Comparison of ENCODE assay signal across 8 cellular contexts in the genomic region with DNA sequence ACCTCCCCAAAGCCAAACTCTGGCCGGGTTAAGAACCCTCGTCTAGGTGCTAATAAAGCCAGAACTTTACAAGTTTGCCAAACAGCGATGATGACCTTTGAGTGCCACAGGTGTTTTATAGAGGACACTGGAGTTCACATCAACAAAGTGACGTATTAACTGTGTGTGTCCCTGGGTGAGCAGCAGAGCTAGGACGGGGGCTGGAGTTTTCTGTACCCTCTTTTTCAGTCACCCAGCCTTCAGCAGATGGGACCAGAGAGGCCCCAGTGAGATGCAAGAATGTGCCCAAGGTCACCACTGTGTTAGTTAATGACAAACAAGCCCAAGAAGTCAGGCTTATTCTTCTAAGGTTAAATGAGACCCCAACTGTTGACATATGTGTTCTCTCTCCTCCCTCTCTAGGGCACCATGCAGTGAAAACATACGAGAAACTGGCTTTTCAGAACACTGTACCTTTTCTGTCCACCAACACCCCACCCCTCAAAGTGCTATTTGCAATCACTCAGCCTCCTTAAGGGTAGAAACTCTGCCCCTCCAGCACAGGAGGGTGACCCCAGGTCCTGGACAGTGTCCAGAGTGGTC. TPM values are rescaled to one million over a fixed set of nuclear protein-coding genes. Genes with fewer than 3 reads are reported as not detected.
DNase-seq lines count a peak whose midpoint lies in the region; ATAC-seq lines count a peak whose summit lies in the region.

No MANE protein-coding gene starts in this region.

- H3K79me1 ChIP-seq in neuronal stem cell (ENCODE audit: low read depth, low read length) = no peaks in the 10 kb centered on the region

- H2AFZ ChIP-seq in ACC112 (ENCODE audit: low read length, unreplicated experiment) = no peak overlapping the region
- H2AFZ ChIP-seq in neuronal stem cell (ENCODE audit: low read length) = peak overlapping the region; percentile 80

- 44 to 46% methylated on average over 6 of the region's 6 CpGs for WGBS in esophagus, 2 donors
- WGBS in neuronal stem cell (ENCODE audit: extremely low coverage in 2 of 2, insufficient read length in 2 of 2, insufficient replicate concordance in 1 of 2), 2 donors = no CpG with 5 or more reads among the region's 6 CpGs

- H3K9me3 Mint-ChIP-seq in effector memory CD8-positive, alpha-beta T cell = no peaks in the 10 kb centered on the region

- no peaks in the 10 kb centered on the region for H3K9me3 ChIP-seq in esophagus (ENCODE audit: control insufficient read depth in 2 of 2, insufficient read depth in 1 of 2, low read depth in 1 of 2, low read length in 1 of 2)
- no peaks in the 10 kb centered on the region for H3K9me3 ChIP-seq in neuronal stem cell (replicated peaks in 1 of 2; ENCODE audit: control insufficient read depth in 2 of 2, insufficient read depth in 1 of 2, low read depth in 1 of 2, low read length in 2 of 2)

- H4K91ac ChIP-seq in neuronal stem cell (ENCODE audit: low read depth, low read length, poor library complexity) = no peak overlapping the region

- no peak overlapping the region for H2BK15ac ChIP-seq in neuronal stem cell (ENCODE audit: low read length)

- H3K27me3 Mint-ChIP-seq in effector memory CD8-positive, alpha-beta T cell = no peaks in the 10 kb centered on the region

- DNase-seq in NCI-H748 (lab: John Stamatoyannopoulos, UW; ENCODE audit: unreplicated experiment) (peak; percentile 49), neuronal stem cell (ENCODE audit: low spot score) (no peak), NCI-H187 treated with DMSO at 0.1 percent for 48 hours (lab: John Stamatoyannopoulos, UW) (no peak)
- DNase-seq in effector memory CD8-positive, alpha-beta T cell = no peak

- H3K23ac ChIP-seq in neuronal stem cell (ENCODE audit: low read depth, low read length, poor library complexity) = no peak overlapping the region

- H3K9ac ChIP-seq in neuronal stem cell (ENCODE audit: low read depth, low read length, poor library complexity) = no peak overlapping the region

- H3K4me2 ChIP-seq in neuronal stem cell (ENCODE audit: insufficient read depth, low read length, poor library complexity, severe bottlenecking) = no peak overlapping the region

- no peak for ATAC-seq in GM21529 (IDR thresholded peaks at IDR 0.05; ENCODE audit: unreplicated experiment)
- ATAC-seq in effector memory CD8-positive, alpha-beta T cell (replicated peaks) = no peak
- ATAC-seq in GM18502 (IDR thresholded peaks at IDR 0.05; ENCODE audit: poor library complexity, unreplicated experiment) = no peak

- no peak overlapping the region for H4K8ac ChIP-seq in neuronal stem cell (ENCODE audit: low read depth, low read length)

- H2BK120ac ChIP-seq in neuronal stem cell (ENCODE audit: low read depth, low read length) = no peak overlapping the region

- H3K36me3 ChIP-seq in ACC112 (ENCODE audit: insufficient read depth, low read length) = peaks cover 12% of the 10 kb centered on the region; the same call in 1 of the 2 replicates
- peaks cover 0 to 4% of the 10 kb centered on the region in 2 donors for H3K36me3 ChIP-seq in esophagus (ENCODE audit: control insufficient read depth in 2 of 2, insufficient read depth in 2 of 2, low read length in 1 of 2)
- no peaks in the 10 kb centered on the region for H3K36me3 ChIP-seq in neuronal stem cell (replicated peaks in 1 of 2; ENCODE audit: control insufficient read depth in 2 of 2, insufficient read depth in 2 of 2, low read length in 2 of 2)

- H2BK12ac ChIP-seq in neuronal stem cell (ENCODE audit: low read length) = no peak overlapping the region

- H3K4me1 Mint-ChIP-seq in effector memory CD8-positive, alpha-beta T cell (ENCODE audit: low read depth in 2 of 2) = peaks cover 4 to 15% of the 10 kb centered on the region in 2 donors

- H3K27ac Mint-ChIP-seq in effector memory CD8-positive, alpha-beta T cell = no peak overlapping the region

- H3K4me1 ChIP-seq in ACC112 (ENCODE audit: control insufficient read depth, insufficient read depth, low read length, unreplicated experiment) (peaks cover 82% of the 10 kb centered on the region), esophagus (ENCODE audit: control insufficient read depth in 2 of 2, insufficient read depth in 2 of 2, low read length in 1 of 2) (peaks cover 13 to 38% of the 10 kb centered on the region in 2 donors), neuronal stem cell (ENCODE audit: control insufficient read depth in 2 of 2, insufficient read depth in 1 of 2, low read depth in 1 of 2, low read length in 2 of 2) (peaks cover 49 to 50% of the 10 kb centered on the region in 2 donors)

- H3K79me2 ChIP-seq in ACC112 (ENCODE audit: control insufficient read depth, insufficient read depth, low read length, unreplicated experiment) = peaks cover 93% of the 10 kb centered on the region

- H3K18ac ChIP-seq in neuronal stem cell (ENCODE audit: low read length) = no peak overlapping the region

- peak overlapping the region; percentile 58 for H3K4me3 ChIP-seq in ACC112 (ENCODE audit: low read depth, low read length)
- H3K4me3 ChIP-seq in esophagus (ENCODE audit: low read depth in 1 of 2, low read length in 2 of 2) = peak overlapping the region; percentile 12 to 14
- no peak overlapping the region for H3K4me3 ChIP-seq in neuronal stem cell (ENCODE audit: low read length in 2 of 2)

- H3K14ac ChIP-seq in neuronal stem cell (ENCODE audit: low read length) = no peak overlapping the region

- no peak overlapping the region for H3K4ac ChIP-seq in neuronal stem cell (ENCODE audit: low read length)

- H2AK5ac ChIP-seq in neuronal stem cell (ENCODE audit: low read depth, low read length) = no peak overlapping the region

- H3K4me3 Mint-ChIP-seq in effector memory CD8-positive, alpha-beta T cell = no peak overlapping the region

- no peaks in the 10 kb centered on the region for H3K36me3 Mint-ChIP-seq in effector memory CD8-positive, alpha-beta T cell (ENCODE audit: insufficient read depth)

- no peak overlapping the region for H2BK5ac ChIP-seq in neuronal stem cell (ENCODE audit: low read length)

- H3K27ac ChIP-seq in ACC112 (ENCODE audit: low read depth, low read length) = peak overlapping the region; percentile 85
- peak overlapping the region; percentile 83 to 98 for H3K27ac ChIP-seq in esophagus (ENCODE audit: low read depth in 2 of 2, low read length in 1 of 2)
- H3K27ac ChIP-seq in neuronal stem cell (replicated peaks; ENCODE audit: low read length) = no peak overlapping the region

- H3K27me3 ChIP-seq in ACC112 (ENCODE audit: insufficient read depth, low read length) (no peaks in the 10 kb centered on the region), esophagus (ENCODE audit: control insufficient read depth in 1 of 2, insufficient read depth in 2 of 2, low read length in 2 of 2) (no peaks in the 10 kb centered on the region), neuronal stem cell (ENCODE audit: control insufficient read depth in 3 of 3, insufficient read depth in 3 of 3, low read depth in 1 of 3, low read length in 3 of 3) (peaks cover 0 to 25% (median 0%) of the 10 kb centered on the region in 3 experiments)

RNA-seq across cellular contexts. Expression of a gene that starts 5.3 kb away (rescaled TPM):
- 10 to 100 TPM; 49.4 to 64.6 TPM for polyA plus RNA-seq in esophagus
- 13.8 TPM for polyA plus RNA-seq in neuronal stem cell (2013, experiment 1 of 2)
- 15.1 TPM for polyA plus RNA-seq in neuronal stem cell (2013, experiment 2 of 2)

RNA-seq across cellular contexts. Expression of a gene that starts 20.0 kb away (rescaled TPM):
- 10 to 100 TPM in 1 of 2 donors, 1 to 10 TPM in 1; 8.4 to 16.5 TPM for polyA plus RNA-seq in esophagus
- polyA plus RNA-seq in neuronal stem cell (2013, experiment 1 of 2) = 16.8 TPM
- polyA plus RNA-seq in neuronal stem cell (2013, experiment 2 of 2) = 16.4 TPM

RNA-seq across cellular contexts. Expression of a gene that starts 34.9 kb away (rescaled TPM):
- under 1 TPM; 0.08 TPM for polyA plus RNA-seq in esophagus
- 0.11 TPM for polyA plus RNA-seq in neuronal stem cell (2013, experiment 1 of 2)
- polyA plus RNA-seq in neuronal stem cell (2013, experiment 2 of 2) = 0.18 TPM

RNA-seq across cellular contexts. Expression of a gene that starts 35.2 kb away (rescaled TPM):
- polyA plus RNA-seq in esophagus = under 1 TPM in 1 of 2 donors, not detected in 1; 0.13 TPM
- polyA plus RNA-seq in neuronal stem cell (2013, experiment 1 of 2) = 0.25 TPM
- polyA plus RNA-seq in neuronal stem cell (2013, experiment 2 of 2) = 0.30 TPM

RNA-seq across cellular contexts. Expression of a gene that starts 36.3 kb away (rescaled TPM):
- under 1 TPM; 0.04 TPM for polyA plus RNA-seq in esophagus
- polyA plus RNA-seq in neuronal stem cell (2013, experiment 1 of 2) = not detected
- 0.04 TPM for polyA plus RNA-seq in neuronal stem cell (2013, experiment 2 of 2)

Comparison
In these comparisons a context has a peak if more than half of its experiments do, and no peak if none do; other contexts are left out.
1. H3K4me3 ChIP-seq: peak in ACC112 (single experiment) and esophagus (2 of 2); none in neuronal stem cell (0 of 2).